2 cellular contexts compared by ENCODE assay signal in the genomic region with DNA sequence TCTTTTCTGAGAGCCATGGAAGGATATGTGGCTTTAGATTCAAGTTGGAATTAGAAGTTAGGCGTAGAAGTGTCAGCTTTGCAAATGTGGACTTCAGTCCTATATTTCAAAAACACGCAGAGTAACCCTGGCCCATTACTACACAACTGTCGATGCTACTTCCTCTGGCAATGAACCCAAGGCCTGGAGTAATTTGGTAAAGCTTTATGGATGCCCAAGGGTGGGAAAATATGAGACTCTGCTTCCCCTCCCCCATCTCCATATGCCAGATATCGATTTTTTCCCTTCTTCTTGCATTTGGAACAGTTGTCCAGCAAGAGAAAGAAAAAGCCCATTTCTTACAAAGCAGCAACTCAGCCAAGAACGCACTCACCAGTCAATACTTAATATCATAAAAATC.
TF ChIP-seq lines count a peak whose summit lies in the region.

No MANE protein-coding gene starts in this region.

TF ChIP-seq in A549, 52 proteins besides CTCF, POLR2A, EP300 and RAD21:
- TF ChIP-seq RNF2 (IDR thresholded peaks at IDR 0.05; ENCODE audit: borderline replicate concordance, low read depth): no peak
- TF ChIP-seq, protein P1, sequence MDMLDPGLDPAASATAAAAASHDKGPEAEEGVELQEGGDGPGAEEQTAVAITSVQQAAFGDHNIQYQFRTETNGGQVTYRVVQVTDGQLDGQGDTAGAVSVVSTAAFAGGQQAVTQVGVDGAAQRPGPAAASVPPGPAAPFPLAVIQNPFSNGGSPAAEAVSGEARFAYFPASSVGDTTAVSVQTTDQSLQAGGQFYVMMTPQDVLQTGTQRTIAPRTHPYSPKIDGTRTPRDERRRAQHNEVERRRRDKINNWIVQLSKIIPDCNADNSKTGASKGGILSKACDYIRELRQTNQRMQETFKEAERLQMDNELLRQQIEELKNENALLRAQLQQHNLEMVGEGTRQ (IDR thresholded peaks at IDR 0.05): no peak
- TF ChIP-seq POLR2AphosphoS2 (conservative IDR thresholded peaks at IDR 0.05; ENCODE audit: low read length): no peak
- TF ChIP-seq, protein P2, sequence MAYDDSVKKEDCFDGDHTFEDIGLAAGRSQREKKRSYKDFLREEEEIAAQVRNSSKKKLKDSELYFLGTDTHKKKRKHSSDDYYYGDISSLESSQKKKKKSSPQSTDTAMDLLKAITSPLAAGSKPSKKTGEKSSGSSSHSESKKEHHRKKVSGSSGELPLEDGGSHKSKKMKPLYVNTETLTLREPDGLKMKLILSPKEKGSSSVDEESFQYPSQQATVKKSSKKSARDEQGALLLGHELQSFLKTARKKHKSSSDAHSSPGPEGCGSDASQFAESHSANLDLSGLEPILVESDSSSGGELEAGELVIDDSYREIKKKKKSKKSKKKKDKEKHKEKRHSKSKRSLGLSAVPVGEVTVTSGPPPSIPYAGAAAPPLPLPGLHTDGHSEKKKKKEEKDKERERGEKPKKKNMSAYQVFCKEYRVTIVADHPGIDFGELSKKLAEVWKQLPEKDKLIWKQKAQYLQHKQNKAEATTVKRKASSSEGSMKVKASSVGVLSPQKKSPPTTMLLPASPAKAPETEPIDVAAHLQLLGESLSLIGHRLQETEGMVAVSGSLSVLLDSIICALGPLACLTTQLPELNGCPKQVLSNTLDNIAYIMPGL (CRISPR knock-in tag; IDR thresholded peaks at IDR 0.05; ENCODE audit: borderline replicate concordance): no peak
- no peak for TF ChIP-seq JUNB (IDR thresholded peaks at IDR 0.05)
- no peak for TF ChIP-seq SMC3 (IDR thresholded peaks at IDR 0.05)
- TF ChIP-seq RARB (CRISPR knock-in tag; IDR thresholded peaks at IDR 0.05): no peak
- no peak for TF ChIP-seq MAFK (IDR thresholded peaks at IDR 0.05; ENCODE audit: partially characterized antibody)
- TF ChIP-seq FOSB (CRISPR knock-in tag; IDR thresholded peaks at IDR 0.05): no peak
- no peak for TF ChIP-seq FOXS1 (CRISPR knock-in tag; IDR thresholded peaks at IDR 0.05)
- TF ChIP-seq GATA3 (IDR thresholded peaks at IDR 0.05; ENCODE audit: borderline replicate concordance): no peak

TF ChIP-seq in IMR-90, 13 proteins besides CTCF, POLR2A, EP300 and RAD21:
- TF ChIP-seq, protein P3, sequence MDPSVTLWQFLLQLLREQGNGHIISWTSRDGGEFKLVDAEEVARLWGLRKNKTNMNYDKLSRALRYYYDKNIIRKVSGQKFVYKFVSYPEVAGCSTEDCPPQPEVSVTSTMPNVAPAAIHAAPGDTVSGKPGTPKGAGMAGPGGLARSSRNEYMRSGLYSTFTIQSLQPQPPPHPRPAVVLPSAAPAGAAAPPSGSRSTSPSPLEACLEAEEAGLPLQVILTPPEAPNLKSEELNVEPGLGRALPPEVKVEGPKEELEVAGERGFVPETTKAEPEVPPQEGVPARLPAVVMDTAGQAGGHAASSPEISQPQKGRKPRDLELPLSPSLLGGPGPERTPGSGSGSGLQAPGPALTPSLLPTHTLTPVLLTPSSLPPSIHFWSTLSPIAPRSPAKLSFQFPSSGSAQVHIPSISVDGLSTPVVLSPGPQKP (IDR thresholded peaks at IDR 0.05; ENCODE audit: borderline replicate concordance, low read depth, low read length): no peak
- TF ChIP-seq MAFK (IDR thresholded peaks at IDR 0.05; ENCODE audit: low read depth, low read length): no peak
- no peak for TF ChIP-seq BHLHE40 (IDR thresholded peaks at IDR 0.05; ENCODE audit: low read depth, low read length)
- no peak for TF ChIP-seq CHD1 (IDR thresholded peaks at IDR 0.05; ENCODE audit: low read depth, low read length)
- TF ChIP-seq RFX5 (IDR thresholded peaks at IDR 0.05; ENCODE audit: low read depth, low read length): no peak
- no peak for TF ChIP-seq CEBPB (IDR thresholded peaks at IDR 0.05; ENCODE audit: low read depth, low read length)
- no peak for TF ChIP-seq SMC3 (IDR thresholded peaks at IDR 0.05; ENCODE audit: low read depth, low read length)
- no peak for TF ChIP-seq RCOR1 (IDR thresholded peaks at IDR 0.05; ENCODE audit: insufficient replicate concordance, low read length)
- no peak for TF ChIP-seq MAZ (IDR thresholded peaks at IDR 0.05; ENCODE audit: borderline replicate concordance, low read depth, low read length)
- no peak for TF ChIP-seq FOS (IDR thresholded peaks at IDR 0.05; ENCODE audit: low read depth, low read length)
- TF ChIP-seq NFE2L2 (IDR thresholded peaks at IDR 0.05; ENCODE audit: low read depth, low read length): no peak
- TF ChIP-seq, protein P1 (IDR thresholded peaks at IDR 0.05; ENCODE audit: low read depth, low read length): no peak
- no peak for TF ChIP-seq MXI1 (IDR thresholded peaks at IDR 0.05; ENCODE audit: borderline replicate concordance, low read depth, low read length)
